ENCODE assay signal across 9 cellular contexts in the genomic region with DNA sequence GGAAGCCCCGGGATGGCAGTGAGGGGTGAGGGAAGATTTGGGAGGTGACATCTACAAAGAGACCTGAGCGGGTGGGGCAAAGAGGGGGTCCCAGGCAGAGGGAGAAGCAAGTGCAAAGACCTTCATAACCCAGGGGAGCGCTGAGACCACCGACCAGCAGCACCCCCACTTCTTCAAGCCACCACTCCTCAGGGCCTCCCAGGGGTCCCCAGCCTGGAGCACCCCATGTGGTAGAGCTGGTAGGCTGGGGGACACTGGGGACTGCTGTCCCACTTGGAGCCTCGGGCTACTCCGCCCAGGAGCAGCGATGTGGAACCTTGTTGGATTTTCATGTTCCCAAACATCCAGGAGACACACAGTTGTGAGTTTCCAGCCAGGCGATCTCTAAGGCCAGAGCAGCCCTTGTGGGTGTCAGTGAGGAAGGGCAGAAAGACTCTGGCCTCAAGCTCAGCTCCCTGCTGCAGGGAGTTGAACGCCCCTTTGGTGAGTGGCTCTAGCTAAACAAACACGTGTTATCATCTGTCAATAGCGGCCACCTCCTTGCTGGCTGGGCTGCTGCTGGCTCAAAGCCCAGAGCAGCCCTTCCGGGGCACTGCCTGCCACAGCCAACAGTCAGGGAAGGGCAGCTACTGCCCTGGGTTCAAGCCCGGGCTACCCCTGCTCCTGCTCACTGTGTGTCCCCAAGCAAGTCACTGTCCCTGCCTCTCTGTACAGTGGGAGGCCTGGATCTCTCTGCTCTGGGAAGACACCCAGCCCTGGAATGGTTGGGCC. TPM values are rescaled to one million over a fixed set of nuclear protein-coding genes. Genes with fewer than 3 reads are reported as not detected.
DNase-seq lines count a peak whose midpoint lies in the region; ATAC-seq and TF ChIP-seq lines count a peak whose summit lies in the region.
"Had no signal": no experiment of that assay in that cellular context is flagged by ENCODE, and none has a peak within 500 bp of the region (broad histone marks: within the 10 kb centered on the region; RNA-seq: fewer than 3 reads in every experiment).

No MANE protein-coding gene starts in this region.

- H3K27ac ChIP-seq in mesendoderm (ENCODE audit: low read depth, low read length): no peak overlapping the region

- no peak overlapping the region for H3K18ac ChIP-seq in mesendoderm (ENCODE audit: low read length)

- no peaks in the 10 kb centered on the region for H3K36me3 ChIP-seq in mesendoderm (ENCODE audit: control insufficient read depth, insufficient read depth, low read length)

- ATAC-seq in GM18511 (IDR thresholded peaks at IDR 0.05; ENCODE audit: unreplicated experiment): no peak
- ATAC-seq in HG03039 (IDR thresholded peaks at IDR 0.05; ENCODE audit: unreplicated experiment): no peak
- ATAC-seq: GM12878 had no signal

- peak; percentile 36 for DNase-seq in COLO829 (ENCODE audit: low spot score)
- peak; percentile 62 for DNase-seq in NCI-H1417 treated with DMSO at 0.1 percent for 48 hours (lab: John Stamatoyannopoulos, UW)
- peak; percentile 24 for DNase-seq in astrocyte of the spinal cord (ENCODE audit: low read depth, low spot score)
- DNase-seq in mesendoderm: no peak
- DNase-seq in NCI-H1930 (lab: John Stamatoyannopoulos, UW): no peak
- no peak for DNase-seq in occipital lobe (lab: John Stamatoyannopoulos, UW)

- no peaks in the 10 kb centered on the region for H3K79me2 ChIP-seq in mesendoderm (ENCODE audit: control insufficient read depth, insufficient read depth, low read length)

- WGBS in mesendoderm (ENCODE audit: extremely low coverage, insufficient coverage, low lambda C conversion rate): no CpG with 5 or more reads among the region's 13 CpGs

- H3K4me2 ChIP-seq in mesendoderm (ENCODE audit: low read length): no peak overlapping the region

- no peak overlapping the region for H4K5ac ChIP-seq in mesendoderm (ENCODE audit: low read length)

- H3K27me3 ChIP-seq in mesendoderm (ENCODE audit: insufficient read depth, low read length, poor library complexity): no peaks in the 10 kb centered on the region

- no peak overlapping the region for H2AK5ac ChIP-seq in mesendoderm (ENCODE audit: low read length)

- no peaks in the 10 kb centered on the region for H3K79me1 ChIP-seq in mesendoderm (ENCODE audit: low read length)

- no peak overlapping the region for H3K4ac ChIP-seq in mesendoderm (ENCODE audit: low read depth, low read length)

- H3K9ac ChIP-seq in mesendoderm (ENCODE audit: low read length): no peak overlapping the region

- H4K8ac ChIP-seq in mesendoderm (ENCODE audit: low read depth, low read length): no peak overlapping the region

- H2BK120ac ChIP-seq in mesendoderm (ENCODE audit: low read depth, low read length): no peak overlapping the region

- peak overlapping the region; percentile 25 for H3K56ac ChIP-seq in mesendoderm (ENCODE audit: low read length)

- no peak overlapping the region for H3K4me3 ChIP-seq in astrocyte of the spinal cord (ENCODE audit: low read depth, low read length)
- H3K4me3 ChIP-seq in mesendoderm (ENCODE audit: low read length): no peak overlapping the region
- H3K4me3 ChIP-seq: GM12878 had no signal

- in situ Hi-C loops in astrocyte of the spinal cord (cut with HindIII; ENCODE audit: low sequenced_read_pairs): no loop called here

- no peaks in the 10 kb centered on the region for H3K4me1 ChIP-seq in mesendoderm (ENCODE audit: control insufficient read depth, low read depth, low read length)

- peak overlapping the region; percentile 66 for H3K23ac ChIP-seq in mesendoderm (ENCODE audit: low read length)

- no peak overlapping the region for H2BK5ac ChIP-seq in mesendoderm (ENCODE audit: low read length)

- H2BK15ac ChIP-seq in mesendoderm (replicated peaks; ENCODE audit: low read depth): no peak overlapping the region

- TF ChIP-seq CTCF in astrocyte of the spinal cord (IDR thresholded peaks at IDR 0.05; ENCODE audit: low read depth, low read length): no peak

RNA-seq across cellular contexts. Expression of a gene that starts 25.7 kb away (rescaled TPM):
- 30.5 TPM for polyA plus RNA-seq in mesendoderm (2013, experiment 1 of 2)
- 30.1 TPM for polyA plus RNA-seq in mesendoderm (2013, experiment 2 of 2)
- total RNA-seq in occipital lobe: 32.8 TPM

Comparison
In these comparisons a context has a peak if more than half of its experiments do, and no peak if none do; other contexts are left out.
1. DNase-seq: peak in COLO829 (single experiment), NCI-H1417 treated with DMSO at 0.1 percent for 48 hours (single experiment) and astrocyte of the spinal cord (single experiment); none in mesendoderm (single experiment), NCI-H1930 (0 of 2) and occipital lobe (single experiment).